Comparison of ENCODE assay signal across 23 cellular contexts in the genomic region with DNA sequence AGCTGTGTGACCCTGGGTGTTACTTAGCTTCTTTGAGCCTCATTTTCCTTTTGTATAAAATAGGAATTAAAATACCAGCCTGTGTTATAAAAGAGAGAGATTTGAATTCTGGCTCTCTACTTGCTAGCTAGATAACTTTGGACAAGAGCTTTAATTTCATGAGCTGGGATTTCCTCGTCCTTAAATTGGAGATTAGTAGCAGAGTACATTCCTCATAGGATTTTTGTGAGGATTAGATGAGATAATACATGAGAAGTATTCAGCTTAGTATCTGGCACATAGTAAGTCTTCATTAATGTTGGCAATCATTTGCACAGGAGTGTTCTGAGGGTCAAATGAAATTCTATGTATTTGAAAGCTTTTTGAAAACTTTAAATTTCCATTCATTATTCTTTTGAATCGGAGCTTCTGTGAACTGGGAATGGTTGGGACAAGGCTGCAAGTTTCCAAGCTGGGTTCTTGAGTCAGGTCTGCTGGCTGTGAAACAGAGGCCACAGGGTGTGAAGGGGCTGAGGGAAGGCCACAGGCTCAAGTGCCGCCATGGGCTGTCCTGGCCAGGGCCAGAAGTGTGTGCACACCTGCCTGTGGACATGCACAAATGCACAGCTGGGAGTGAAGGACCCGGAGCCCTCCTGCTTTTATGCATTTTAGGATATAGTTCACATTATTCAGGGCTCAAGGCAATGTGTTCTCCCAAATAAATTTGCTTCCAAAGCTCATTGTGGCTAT. TPM values are rescaled to one million over a fixed set of nuclear protein-coding genes. Genes with fewer than 3 reads are reported as not detected.
DNase-seq lines count a peak whose midpoint lies in the region; ATAC-seq and TF ChIP-seq lines count a peak whose summit lies in the region.
"Had no signal": no experiment of that assay in that cellular context is flagged by ENCODE, and none has a peak within 500 bp of the region (broad histone marks: within the 10 kb centered on the region; RNA-seq: fewer than 3 reads in every experiment).

No MANE protein-coding gene starts in this region.

- no peaks in the 10 kb centered on the region for H3K36me3 Mint-ChIP-seq in osteocyte (ENCODE audit: unreplicated experiment)
- H3K36me3 Mint-ChIP-seq: CD14-positive monocyte had no signal

- H3K79me2 ChIP-seq in osteoblast (ENCODE audit: insufficient read depth, low read length) = no peaks in the 10 kb centered on the region

- no peak for ATAC-seq in GM21423 (IDR thresholded peaks at IDR 0.05; ENCODE audit: unreplicated experiment)

- H3K4me3 Mint-ChIP-seq in osteocyte (ENCODE audit: unreplicated experiment) = no peak overlapping the region
- H3K4me3 Mint-ChIP-seq: CD14-positive monocyte had no signal

- H3K9ac ChIP-seq in skeletal muscle tissue (ENCODE audit: low read depth in 1 of 3, low read length in 3 of 3) = peak overlapping the region; percentile 22 to 75 (median 69)

- H3K4me2 ChIP-seq in osteoblast (ENCODE audit: insufficient read depth, low read length) = no peak overlapping the region

- H3K9me3 Mint-ChIP-seq in osteocyte (ENCODE audit: unreplicated experiment) = no peaks in the 10 kb centered on the region

- no peak overlapping the region for H3K27ac Mint-ChIP-seq in osteocyte (ENCODE audit: unreplicated experiment)

- H3K36me3 ChIP-seq in right atrium auricular region (peaks cover 10% of the 10 kb centered on the region), skeletal muscle tissue (ENCODE audit: control insufficient read depth in 3 of 3, insufficient read depth in 3 of 3, low read length in 3 of 3) (peaks cover 21 to 33% (median 31%) of the 10 kb centered on the region in 3 donors), osteoblast (ENCODE audit: insufficient read depth, low read length) (no peaks in the 10 kb centered on the region)
- H3K36me3 ChIP-seq: Peyer's patch had no signal

- no peaks in the 10 kb centered on the region for H3K27me3 ChIP-seq in right atrium auricular region
- H3K27me3 ChIP-seq in skeletal muscle tissue (ENCODE audit: control insufficient read depth in 3 of 3, insufficient read depth in 3 of 3, low read length in 3 of 3) = no peaks in the 10 kb centered on the region
- peaks cover 9% of the 10 kb centered on the region for H3K27me3 ChIP-seq in osteoblast (ENCODE audit: insufficient read depth, low read length)
- H3K27me3 ChIP-seq: Peyer's patch had no signal

- peak; percentile 6 for DNase-seq in DMS79 (lab: John Stamatoyannopoulos, UW)
- no peak for DNase-seq in DMS79 treated with DMSO at 0.1 percent for 48 hours (lab: John Stamatoyannopoulos, UW)
- DNase-seq in COLO668 (lab: John Stamatoyannopoulos, UW; ENCODE audit: unreplicated experiment) = peak; percentile 49
- no peak for DNase-seq in right atrium auricular region (ENCODE audit: low spot score)
- no peak for DNase-seq in osteocyte (ENCODE audit: extremely low spot score, unreplicated experiment)
- no peak for DNase-seq in osteoblast (ENCODE audit: insufficient read length, low spot score, missing footprints)
- DNase-seq: COR-L47; DMS 273 treated with DMSO at 0.1 percent for 48 hours; MM.1S; NCI-H1092; NCI-H1436 treated with DMSO at 0.1 percent for 48 hours; NCI-H2029 treated with DMSO at 0.1 percent for 48 hours; NCI-H2171; NCI-H526; NK-92 treated with Interleukin-12 subunit alpha and Interleukin-12 subunit beta, amount 100 ng/mL, for 24 hours; Peyer's patch had no signal

- H3K4me1 Mint-ChIP-seq in osteocyte (ENCODE audit: unreplicated experiment) = peaks cover 1% of the 10 kb centered on the region

- H2AFZ ChIP-seq in osteoblast (ENCODE audit: low read length) = no peak overlapping the region

- H3K9me3 ChIP-seq in right atrium auricular region (no peaks in the 10 kb centered on the region), skeletal muscle tissue (ENCODE audit: control insufficient read depth in 3 of 3, low read length in 3 of 3) (no peaks in the 10 kb centered on the region), osteoblast (ENCODE audit: low read depth, low read length) (no peaks in the 10 kb centered on the region)
- H3K9me3 ChIP-seq: Peyer's patch had no signal

- H3K4me3 ChIP-seq in right atrium auricular region (no peak overlapping the region), skeletal muscle tissue (ENCODE audit: low read length in 3 of 3) (peak overlapping the region in 2 of 3 donors; percentile 3 to 15), osteoblast (ENCODE audit: insufficient read depth, low read length) (no peak overlapping the region)
- H3K4me3 ChIP-seq: Peyer's patch, SK-N-MC had no signal

- peak overlapping the region; percentile 89 to 93 for H3K27ac ChIP-seq in right atrium auricular region
- H3K27ac ChIP-seq in skeletal muscle tissue (ENCODE audit: low read depth, low read length) = peak overlapping the region; percentile 97
- no peak overlapping the region for H3K27ac ChIP-seq in osteoblast (ENCODE audit: low read depth, low read length)
- H3K27ac ChIP-seq: 22Rv1, Peyer's patch, SK-N-MC had no signal

- peaks cover 33% of the 10 kb centered on the region for H3K27me3 Mint-ChIP-seq in osteocyte (ENCODE audit: unreplicated experiment)

- no peak for TF ChIP-seq CTCF in right atrium auricular region (IDR thresholded peaks at IDR 0.05)
- no peak for TF ChIP-seq CTCF in osteocyte (IDR thresholded peaks at IDR 0.05)
- TF ChIP-seq CTCF in osteoblast (IDR thresholded peaks at IDR 0.05; ENCODE audit: extremely low read depth, low read depth, low read length) = no peak

- peaks cover 0 to 83% of the 10 kb centered on the region in 2 donors for H3K4me1 ChIP-seq in right atrium auricular region
- peaks cover 91 to 97% (median 93%) of the 10 kb centered on the region in 3 donors for H3K4me1 ChIP-seq in skeletal muscle tissue (ENCODE audit: control insufficient read depth in 3 of 3, insufficient read depth in 3 of 3, low read length in 3 of 3)
- peaks cover 3% of the 10 kb centered on the region for H3K4me1 ChIP-seq in osteoblast (ENCODE audit: insufficient read depth, low read length)
- H3K4me1 ChIP-seq: Peyer's patch had no signal

- no peaks in the 10 kb centered on the region for H4K20me1 ChIP-seq in osteoblast (ENCODE audit: insufficient read depth, low read length)

RNA-seq across cellular contexts. Expression of a gene that starts 17.2 kb away (rescaled TPM):
- total RNA-seq in right atrium auricular region (10 to 100 TPM; 51.0 to 99.0 TPM), skeletal muscle tissue (33.4 TPM), osteocyte (0.27 and 0.37 TPM in 2 replicates), osteoblast (0.36 and 0.59 TPM in 2 replicates)

RNA-seq across cellular contexts. Expression of a gene that starts 50.1 kb away (rescaled TPM):
- total RNA-seq in right atrium auricular region (under 1 TPM in 1 of 2 donors, not detected in 1; 0.12 TPM), skeletal muscle tissue (0.52 TPM), osteocyte (not detected in 2 replicates), osteoblast (not detected in 2 replicates)
- total RNA-seq: H1, LHCN-M2 had no signal

Comparison
In these comparisons a context has a peak if more than half of its experiments do, and no peak if none do; other contexts are left out.
1. DNase-seq: peak in DMS79 (single experiment) and COLO668 (single experiment); none in DMS79 treated with DMSO at 0.1 percent for 48 hours (single experiment), right atrium auricular region (single experiment), osteocyte (single experiment) and osteoblast (single experiment).
2. H3K4me3 ChIP-seq: peak in skeletal muscle tissue (2 of 3); none in right atrium auricular region (0 of 2) and osteoblast (single experiment).
3. RNA of a gene that starts 17.2 kb away (total RNA-seq): 51.0 to 99.0 TPM in right atrium auricular region and 33.4 TPM in skeletal muscle tissue (single experiment); 0.36 to 0.59 TPM in osteoblast and 0.27 to 0.37 TPM in osteocyte; every median in the first group is over 10 times any median in the second.